17 cellular contexts compared by ENCODE assay signal in genomic region chr7:13911920-13912319, GRCh38.
DNase-seq lines count a peak whose midpoint lies in the region; ATAC-seq and TF ChIP-seq lines count a peak whose summit lies in the region.
"Had no signal": no experiment of that assay in that cellular context is flagged by ENCODE, and none has a peak within 500 bp of the region (broad histone marks: within the 10 kb centered on the region; RNA-seq: fewer than 3 reads in every experiment).

No MANE protein-coding gene starts in this region.

- H4K91ac ChIP-seq in IMR-90 (ENCODE audit: insufficient read depth, low read depth, low read length) (no peak overlapping the region), mesenchymal stem cell (ENCODE audit: low read length) (no peak overlapping the region)

- CTCF ChIA-PET in IMR-90 (lab: Yijun Ruan, JAX) = no interaction called here

- no peak for TF ChIP-seq CTCF in IMR-90 (conservative IDR thresholded peaks at IDR 0.05; ENCODE audit: low read depth, low read length)

- H3K27ac ChIP-seq in IMR-90 (ENCODE audit: insufficient read depth, low read length) = no peak overlapping the region
- no peak overlapping the region for H3K27ac ChIP-seq in mesenchymal stem cell (ENCODE audit: low read length, poor library complexity, severe bottlenecking)
- H3K27ac ChIP-seq: BLaER1, RWPE1 had no signal

- no peaks in the 10 kb centered on the region for H4K20me1 ChIP-seq in IMR-90 (ENCODE audit: insufficient read depth, low read length)
- H4K20me1 ChIP-seq: BLaER1 had no signal

- ATAC-seq in IMR-90 (ENCODE audit: low read depth) = no peak
- ATAC-seq: CD8-positive, alpha-beta T cell; GM12878; T-cell had no signal

- H3K4me3 ChIP-seq in IMR-90 (ENCODE audit: insufficient read depth, low read depth, low read length) (no peak overlapping the region), mesenchymal stem cell (ENCODE audit: insufficient read depth in 1 of 2, low read depth in 1 of 2, low read length in 2 of 2) (no peak overlapping the region)
- H3K4me3 ChIP-seq: BLaER1, GM12878 had no signal

- H2AFZ ChIP-seq in IMR-90 (replicated peaks; ENCODE audit: low read length, poor library complexity) (no peak overlapping the region), mesenchymal stem cell (ENCODE audit: low read depth, low read length) (no peak overlapping the region)

- H3K14ac ChIP-seq in IMR-90 (replicated peaks; ENCODE audit: low read depth, low read length) (0 out of 2 replicates have a peak overlapping the region, but pooled peaks have one; percentile 58), mesenchymal stem cell (ENCODE audit: low read length in 2 of 2) (no peak overlapping the region)

- H2BK120ac ChIP-seq in IMR-90 (ENCODE audit: low read depth, low read length) (no peak overlapping the region), mesenchymal stem cell (ENCODE audit: low read depth, low read length) (peak overlapping the region; percentile 5)

- TF ChIP-seq RAD21 in IMR-90 (IDR thresholded peaks at IDR 0.05; ENCODE audit: low read length) = no peak

- no peaks in the 10 kb centered on the region for H3K9me3 ChIP-seq in IMR-90 (ENCODE audit: control insufficient read depth, insufficient read depth, low read length)
- H3K9me3 ChIP-seq in mesenchymal stem cell (ENCODE audit: control insufficient read depth, low read length) = no peaks in the 10 kb centered on the region
- H3K9me3 ChIP-seq: BLaER1 had no signal

- DNase-seq in NCI-H1105 treated with DMSO at 0.1 percent for 48 hours (lab: John Stamatoyannopoulos, UW) = peak; percentile 30
- no peak for DNase-seq in NCI-H1105 (lab: John Stamatoyannopoulos, UW)
- no peak for DNase-seq in IMR-90
- DNase-seq in SHP77 (lab: John Stamatoyannopoulos, UW) = peak; percentile 22 to 25
- no peak for DNase-seq in mesenchymal stem cell
- no peak for DNase-seq in activated CD4-positive, alpha-beta T cell treated with anti-CD3 and anti-CD28 coated beads for 4 hours
- DNase-seq in dermis blood vessel endothelial cell = no peak
- DNase-seq in superior temporal gyrus (ENCODE audit: extremely low spot score) = no peak
- DNase-seq: CD8-positive, alpha-beta T cell; GDM1; NCI-H1436; NCI-H2029; NCI-H526 treated with DMSO at 0.1 percent for 48 hours; T-cell had no signal

- TF ChIP-seq POLR2A in IMR-90 (IDR thresholded peaks at IDR 0.05; ENCODE audit: low read depth, low read length) = no peak

- no peak overlapping the region for H3K56ac ChIP-seq in IMR-90 (ENCODE audit: extremely low read depth, insufficient read depth, low read length)

- intact Hi-C loops in IMR-90 (cut with micrococcal nuclease) = loop anchor here (10.0 kb wide), 1 partner anchor 627 kb away; no protein-coding TSS in a partner anchor

- H3K4me2 ChIP-seq in IMR-90 (ENCODE audit: low read depth, low read length) (no peak overlapping the region), mesenchymal stem cell (ENCODE audit: low read length, poor library complexity, severe bottlenecking) (no peak overlapping the region)
- H3K4me2 ChIP-seq: BLaER1 had no signal

- H3K4ac ChIP-seq in IMR-90 (ENCODE audit: low read depth, low read length) (no peak overlapping the region), mesenchymal stem cell (ENCODE audit: low read depth in 1 of 2, low read length in 2 of 2) (peak overlapping the region in 1 of 2 experiments; percentile 28)

- H3K23ac ChIP-seq in IMR-90 (ENCODE audit: low read depth, low read length) = no peak overlapping the region
- H3K23ac ChIP-seq in mesenchymal stem cell (ENCODE audit: low read length in 2 of 2) = no peak overlapping the region

- H3K27me3 ChIP-seq in IMR-90 (ENCODE audit: control insufficient read depth, insufficient read depth, low read length) (no peaks in the 10 kb centered on the region), mesenchymal stem cell (ENCODE audit: control insufficient read depth in 1 of 2, insufficient read depth in 1 of 2, low read length in 2 of 2) (no peaks in the 10 kb centered on the region)
- H3K27me3 ChIP-seq: BLaER1 had no signal

- H3K18ac ChIP-seq in IMR-90 (ENCODE audit: low read depth, low read length) (no peak overlapping the region), mesenchymal stem cell (ENCODE audit: low read depth in 1 of 2, low read length in 2 of 2) (no peak overlapping the region)

- no CpG with 5 or more reads among the region's 2 CpGs for whole genome bisulfite sequencing in IMR-90 (ENCODE audit: extremely low coverage in 2 of 2, insufficient read length in 1 of 2), 2 experiments
- 77% methylated on average over 2 of the region's 2 CpGs for WGBS in mesenchymal stem cell

- no peak overlapping the region for H2AK9ac ChIP-seq in IMR-90 (replicated peaks; ENCODE audit: low read depth, low read length, poor library complexity)

- H2BK15ac ChIP-seq in IMR-90 (ENCODE audit: low read depth, low read length) = no peak overlapping the region
- H2BK15ac ChIP-seq in mesenchymal stem cell (ENCODE audit: low read depth, poor library complexity, severe bottlenecking) = no peak overlapping the region

- H2BK5ac ChIP-seq in IMR-90 (ENCODE audit: low read depth, low read length, poor library complexity, severe bottlenecking) (no peak overlapping the region), mesenchymal stem cell (ENCODE audit: low read depth, low read length, poor library complexity, severe bottlenecking) (no peak overlapping the region)

- dilution Hi-C loops in IMR-90 (cut with HindIII; ENCODE audit: low sequenced_read_pairs, unreplicated experiment) = no loop called here

- no peak overlapping the region for H2BK20ac ChIP-seq in IMR-90 (ENCODE audit: low read depth, low read length)

- in situ Hi-C loops in IMR-90 (cut with MboI; ENCODE audit: low sequenced_read_pairs) = no loop called here

- no peak overlapping the region for H4K8ac ChIP-seq in IMR-90 (ENCODE audit: low read depth in 2 of 2, low read length in 2 of 2)
- no peak overlapping the region for H4K8ac ChIP-seq in mesenchymal stem cell (ENCODE audit: low read length)

- H3K4me1 ChIP-seq in IMR-90 (ENCODE audit: control insufficient read depth, insufficient read depth, low read length) (peaks cover 2% of the 10 kb centered on the region; the same call in 1 of the 2 replicates), mesenchymal stem cell (ENCODE audit: control insufficient read depth, insufficient read depth, low read depth, low read length) (peaks cover 2% of the 10 kb centered on the region)

- H3K36me3 ChIP-seq in IMR-90 (ENCODE audit: control insufficient read depth, insufficient read depth, low read length) (peaks cover 2% of the 10 kb centered on the region; the same call in 1 of the 2 replicates), mesenchymal stem cell (ENCODE audit: control insufficient read depth in 1 of 2, insufficient read depth in 2 of 2, low read depth in 1 of 2, low read length in 2 of 2) (peaks cover 0 to 45% of the 10 kb centered on the region in 2 experiments)
- H3K36me3 ChIP-seq: BLaER1 had no signal

- H3K79me1 ChIP-seq in IMR-90 (ENCODE audit: low read depth in 1 of 2, low read length in 2 of 2) = no peaks in the 10 kb centered on the region
- peaks cover 2% of the 10 kb centered on the region for H3K79me1 ChIP-seq in mesenchymal stem cell (replicated peaks; ENCODE audit: low read length, poor library complexity, severe bottlenecking)

- no peak overlapping the region for H2BK12ac ChIP-seq in mesenchymal stem cell (ENCODE audit: low read length in 2 of 2)

- POLR2A ChIA-PET in IMR-90 (lab: Charles Lee; ENCODE audit: unreplicated experiment) = no interaction called here

- H2AK5ac ChIP-seq in IMR-90 (ENCODE audit: low read depth, low read length) (no peak overlapping the region), mesenchymal stem cell (ENCODE audit: low read length, severe bottlenecking) (peak overlapping the region; percentile 73)

- no peak overlapping the region for H3K9ac ChIP-seq in IMR-90 (ENCODE audit: low read depth, low read length)
- no peak overlapping the region for H3K9ac ChIP-seq in mesenchymal stem cell (ENCODE audit: low read length)
- H3K9ac ChIP-seq: BLaER1 had no signal

- peaks cover 3% of the 10 kb centered on the region; the same call in 1 of the 2 replicates for H3K9me1 ChIP-seq in IMR-90 (ENCODE audit: insufficient read depth, low read length)

- no peak overlapping the region for H4K5ac ChIP-seq in IMR-90 (ENCODE audit: low read depth, low read length)

- no TSS peak for BruUV-seq in IMR-90 (replicated peaks; lab: Mats Ljungman, UMichigan)

TF ChIP-seq in IMR-90, 13 proteins besides CTCF, POLR2A, EP300 and RAD21:
- no peak for TF ChIP-seq CHD1 (IDR thresholded peaks at IDR 0.05; ENCODE audit: low read depth, low read length)
- TF ChIP-seq BHLHE40 (IDR thresholded peaks at IDR 0.05; ENCODE audit: low read depth, low read length) = no peak
- no peak for TF ChIP-seq MAZ (IDR thresholded peaks at IDR 0.05; ENCODE audit: borderline replicate concordance, low read depth, low read length)
- no peak for TF ChIP-seq MAFK (IDR thresholded peaks at IDR 0.05; ENCODE audit: low read depth, low read length)
- no peak for TF ChIP-seq SMC3 (IDR thresholded peaks at IDR 0.05; ENCODE audit: low read depth, low read length)
- TF ChIP-seq RCOR1 (IDR thresholded peaks at IDR 0.05; ENCODE audit: insufficient replicate concordance, low read length) = no peak
- no peak for TF ChIP-seq NFE2L2 (IDR thresholded peaks at IDR 0.05; ENCODE audit: low read depth, low read length)
- no peak for TF ChIP-seq USF2 (IDR thresholded peaks at IDR 0.05; ENCODE audit: low read depth, low read length)
- no peak for TF ChIP-seq RFX5 (IDR thresholded peaks at IDR 0.05; ENCODE audit: low read depth, low read length)
- TF ChIP-seq FOS (IDR thresholded peaks at IDR 0.05; ENCODE audit: low read depth, low read length) = no peak
TF ChIP-seq in IMR-90: peak in this region for 0.

Comparison
In these comparisons a context has a peak if more than half of its experiments do, and no peak if none do; other contexts are left out.
1. DNase-seq: peak in NCI-H1105 treated with DMSO at 0.1 percent for 48 hours (single experiment) and SHP77 (2 of 2); none in NCI-H1105 (single experiment), IMR-90 (single experiment), mesenchymal stem cell (single experiment), activated CD4-positive, alpha-beta T cell treated with anti-CD3 and anti-CD28 coated beads for 4 hours (0 of 2), dermis blood vessel endothelial cell (single experiment) and superior temporal gyrus (single experiment).